In genomic region chr1:32250893-32251716, GRCh38 we compare ENCODE assay signal across 8 cellular contexts. TPM values are rescaled to one million over a fixed set of nuclear protein-coding genes. Genes with fewer than 3 reads are reported as not detected.
DNase-seq lines count a peak whose midpoint lies in the region; ATAC-seq, FAIRE-seq and TF ChIP-seq lines count a peak whose summit lies in the region.

LCK (plus strand) TSS chr1:32251265; CDS start chr1:32274330, 23,065 bp downstream.

- no peak for FAIRE-seq in GM12878 (lab: Jason Lieb, UNC)
- no peak for FAIRE-seq in small intestine (lab: Jason Lieb, UNC)

- H3K4me2 ChIP-seq in GM12878 (ENCODE audit: control insufficient read depth, insufficient read depth): peak within 1 kb of the TSS; percentile 99

- in situ Hi-C loops in GM12878 (cut with MboI): no loop called here

- peak within 1 kb of the TSS; percentile 89 for H3K27ac ChIP-seq in GM12878 (ENCODE audit: control insufficient read depth, insufficient read depth)
- H3K27ac ChIP-seq in small intestine (ENCODE audit: low read depth in 1 of 2, low read length in 1 of 2): peak within 1 kb of the TSS; percentile 51 to 86

- H3K79me2 ChIP-seq in GM12878 (ENCODE audit: control insufficient read depth, insufficient read depth, low read length): peaks cover 54% of the 10 kb centered on the region

- H3K36me3 ChIP-seq in GM12878 (ENCODE audit: control insufficient read depth in 2 of 2, insufficient read depth in 2 of 2, low read length in 1 of 2) (no peaks in the 10 kb centered on the region; a peak in 1 of 4 replicates), small intestine (ENCODE audit: control insufficient read depth in 2 of 2, insufficient read depth in 2 of 2, low read length in 2 of 2) (no peaks in the 10 kb centered on the region)

- H4K20me1 ChIP-seq in GM12878 (ENCODE audit: control insufficient read depth, insufficient read depth): no peaks in the 10 kb centered on the region

- H3K27me3 Mint-ChIP-seq in T-helper 17 cell: no peaks in the 10 kb centered on the region

- SMC1A ChIA-PET in GM12878 (lab: Charles Lee; ENCODE audit: uncharacterized antibody, unreplicated experiment): interaction anchor here (1.3 to 14.4 kb wide), 9 partner anchors 8 to 67 kb away, joined by 3 to 124 read pairs (median 12); partner anchors contain the start of genes DCDC2B and HDAC1

- peaks cover 78% of the 10 kb centered on the region for H3K4me1 ChIP-seq in GM12878 (ENCODE audit: control insufficient read depth, insufficient read depth, low read length)
- peaks cover 0 to 8% of the 10 kb centered on the region in 2 donors for H3K4me1 ChIP-seq in small intestine (ENCODE audit: control insufficient read depth in 2 of 2, insufficient read depth in 1 of 2, low read depth in 1 of 2, low read length in 1 of 2)

- TF ChIP-seq CTCF in GM12864 (IDR thresholded peaks at IDR 0.05; ENCODE audit: low read depth, low read length, missing control alignments) (no peak), GM12878 (IDR thresholded peaks at IDR 0.05 in 2 of 3, conservative IDR thresholded peaks at IDR 0.05 in 1 of 3; ENCODE audit: control insufficient read depth in 2 of 3, extremely low read depth in 1 of 3, insufficient read depth in 1 of 3, low read depth in 3 of 3, low read length in 3 of 3) (no peak)

- POLR2A ChIA-PET in GM12878 (lab: Charles Lee): interaction anchor here (0.5 to 3.5 kb wide), 10 partner anchors 8 to 109 kb away, joined by 3 to 21 read pairs (median 5); partner anchors contain the start of gene MARCKSL1

- TF ChIP-seq RAD21 in GM12878 (IDR thresholded peaks at IDR 0.05; ENCODE audit: insufficient read depth, low read depth, low read length): no peak

- H3K27me3 ChIP-seq in GM12878 (replicated peaks in 1 of 2; ENCODE audit: control insufficient read depth in 2 of 2, insufficient read depth in 2 of 2, low read length in 1 of 2) (no peaks in the 10 kb centered on the region), small intestine (ENCODE audit: control insufficient read depth in 2 of 2, insufficient read depth in 2 of 2, low read length in 2 of 2) (no peaks in the 10 kb centered on the region)

- intact Hi-C loops in GM12878 (cut with micrococcal nuclease; ENCODE audit: unreplicated experiment): loop anchor here (5.0 kb wide), 1 partner anchor 66 kb away; no protein-coding TSS in a partner anchor

- H3K9ac ChIP-seq in GM12878 (ENCODE audit: control insufficient read depth, insufficient read depth, low read length): peak within 1 kb of the TSS; percentile 75

- H3K4me3 Mint-ChIP-seq in T-helper 17 cell: peak within 1 kb of the TSS; percentile 99

- H3K27ac Mint-ChIP-seq in T-helper 17 cell: peak within 1 kb of the TSS; percentile 100

- peaks cover 54% of the 10 kb centered on the region for H3K4me1 Mint-ChIP-seq in T-helper 17 cell

- DNase-seq in GM12864 (ENCODE audit: low read depth) (no peak), T-helper 17 cell (peak in 2 of 3 donors; percentile 33 to 42), GM12878 (ENCODE audit: low read depth, low spot score) (no peak), small intestine (no peak), NCI-H446 (lab: John Stamatoyannopoulos, UW) (no peak), NCI-H345 treated with DMSO at 0.1 percent for 48 hours (lab: John Stamatoyannopoulos, UW; ENCODE audit: unreplicated experiment) (no peak)

- CTCF ChIA-PET in GM12878 (lab: Yijun Ruan, JAX): interaction anchor here (1.1 to 9.6 kb wide), 7 partner anchors 12 to 66 kb away, joined by 3 to 123 read pairs (median 14); partner anchors contain the start of gene HDAC1

- TSS peak; percentile 77 for BruUV-seq in GM12878 (replicated peaks; lab: Mats Ljungman, UMichigan)

- 0 out of 4 replicates have a peak, but pooled peaks of 1 of the 2 experiments have one; percentile 4 for TF ChIP-seq EP300 in GM12878 (IDR thresholded peaks at IDR 0.05; ENCODE audit: borderline replicate concordance in 1 of 2, control insufficient read depth in 1 of 2, low read depth in 2 of 2, low read length in 2 of 2)

- peak; percentile 15 for ATAC-seq in T-helper 17 cell
- ATAC-seq in GM12878: peak; percentile 7
- no peak for ATAC-seq in GM18511 (IDR thresholded peaks at IDR 0.05; ENCODE audit: unreplicated experiment)
- no peak for ATAC-seq in HG03521 (IDR thresholded peaks at IDR 0.05; ENCODE audit: unreplicated experiment)

- TF ChIP-seq POLR2A in GM12878 (IDR thresholded peaks at IDR 0.05; ENCODE audit: low read depth, low read length): peak; percentile 94

- 9% methylated on average over 25 of the region's 25 CpGs for WGBS in GM12878 (ENCODE audit: insufficient coverage, insufficient replicate concordance, low lambda C conversion rate, missing lambda C conversion rate)
- 68 to 75% (median 75%) methylated on average over 21 to 25 of the region's 25 CpGs for WGBS in small intestine, 3 donors

- H3K4me3 ChIP-seq in GM12864 (ENCODE audit: low read depth, low read length) (peak within 1 kb of the TSS; percentile 65), GM12878 (peak within 1 kb of the TSS; percentile 63), small intestine (ENCODE audit: low read depth in 1 of 2, low read length in 2 of 2) (peak within 1 kb of the TSS; percentile 26 to 54)

- H3K36me3 Mint-ChIP-seq in T-helper 17 cell (ENCODE audit: low read depth): peaks cover 17% of the 10 kb centered on the region

- peak within 1 kb of the TSS; percentile 75 for H2AFZ ChIP-seq in GM12878 (ENCODE audit: control insufficient read depth, low read depth, low read length)

- RAD21 ChIA-PET in GM12878 (lab: Charles Lee; ENCODE audit: unreplicated experiment): interaction anchor here (0.6 to 4.7 kb wide), 10 partner anchors 10 to 371 kb away, joined by 3 to 45 read pairs (median 8); partner anchors contain the start of genes HDAC1 and MARCKSL1

- H3K9me3 ChIP-seq in T-helper 17 cell (ENCODE audit: control insufficient read depth, low read length, poor library complexity, severe bottlenecking) (no peaks in the 10 kb centered on the region), GM12878 (replicated peaks; ENCODE audit: control insufficient read depth, insufficient read depth, low read length) (no peaks in the 10 kb centered on the region), small intestine (ENCODE audit: control insufficient read depth, low read depth) (no peaks in the 10 kb centered on the region)

TF ChIP-seq in GM12878, 131 proteins besides CTCF, POLR2A, EP300 and RAD21 (continues in another document):
- TF ChIP-seq PBX3 (IDR thresholded peaks at IDR 0.05; ENCODE audit: insufficient replicate concordance, low read depth, low read length) (peak; percentile 16), IKZF1 (conservative IDR thresholded peaks at IDR 0.05) (peak; percentile 49), CBFB (IDR thresholded peaks at IDR 0.05; ENCODE audit: low read depth) (peak; percentile 85), EGR1 (IDR thresholded peaks at IDR 0.05; ENCODE audit: borderline replicate concordance in 1 of 2, low read depth in 2 of 2, low read length in 2 of 2) (peak in 1 of 2 experiments; percentile 80; a peak in 2 of 3 replicates), HSF1 (IDR thresholded peaks at IDR 0.05; ENCODE audit: low read depth, low read length) (no peak), NR2F1 (conservative IDR thresholded peaks at IDR 0.05) (no peak)

RNA-seq across cellular contexts. Expression of gene LCK, which starts in this region (rescaled TPM):
- total RNA-seq in T-helper 17 cell: 100 to 1,000 TPM; 267 to 268 TPM
- 18.5 and 22.2 TPM in 2 replicates for total RNA-seq in GM12878 (2013; cell fraction: nucleolus; rRNA removed)
- total RNA-seq in GM12878 (2014; rRNA removed): 173 and 179 TPM in 2 replicates
- 97.7 and 109 TPM in 2 replicates for total RNA-seq in GM12878 (2014; rRNA removed; fragmentation: Illumina TruSeq; extraction: Trizol)
- total RNA-seq in GM12878 (2021): 126 and 143 TPM in 2 replicates
- 43.6 TPM for polyA plus RNA-seq in GM12878 (2011; ENCODE audit: low read depth)
- 27.3 and 49.7 TPM in 2 replicates for polyA plus RNA-seq in GM12878 (2011; rRNA removed)
- 65.6 and 72.1 TPM in 2 replicates for polyA plus RNA-seq in GM12878 (2011; cell fraction: cytosol; rRNA removed)
- 103 and 120 TPM in 2 replicates for polyA plus RNA-seq in GM12878 (2011; cell fraction: nucleus; rRNA removed)
- polyA plus RNA-seq in GM12878 (2012): 75.9 and 88.9 TPM in 2 replicates
- 60.5 and 107 TPM in 2 replicates for polyA plus RNA-seq in GM12878 (2014; fragmentation: Illumina TruSeq; extraction: Trizol)
- 10 to 100 TPM; 31.5 to 46.0 TPM for polyA plus RNA-seq in GM12878 (2014; fragmentation: Nextera tagmentation; extraction: Ambion mirVana)
- polyA plus RNA-seq in GM12878 (2014; rRNA removed): 130 and 141 TPM in 2 replicates
- 100 to 1,000 TPM; 148 to 162 TPM for polyA plus RNA-seq in GM12878 (2016; fragmentation: Nextera tagmentation; extraction: Ambion mirVana)
- polyA minus RNA-seq in GM12878 (2011; rRNA and poly(A)+ RNA removed): 44.6 and 73.7 TPM in 2 replicates
- polyA minus RNA-seq in GM12878 (2011; cell fraction: cytosol; rRNA and poly(A)+ RNA removed): 18.1 and 22.3 TPM in 2 replicates
- polyA minus RNA-seq in GM12878 (2011; cell fraction: nucleus; rRNA and poly(A)+ RNA removed): 19.1 and 27.7 TPM in 2 replicates
- 10 to 100 TPM in 1 of 3 donors, 1 to 10 TPM in 2; 3.1 to 14.1 (median 4.0) TPM for polyA plus RNA-seq in small intestine

Comparison
In these comparisons a context has a peak if more than half of its experiments do, and no peak if none do; other contexts are left out.
1. DNase-seq: peak in T-helper 17 cell (2 of 3); none in GM12864 (single experiment), GM12878 (single experiment), small intestine (single experiment), NCI-H446 (0 of 2) and NCI-H345 treated with DMSO at 0.1 percent for 48 hours (single experiment).
2. ATAC-seq: peak in T-helper 17 cell (single experiment) and GM12878 (single experiment); none in GM18511 (single experiment) and HG03521 (single experiment).
3. Peak in every context shown above with its lines, with median percentiles within 50 percentile points of each other: H3K4me3 ChIP-seq.